Comparison of ENCODE assay signal across 8 cellular contexts in the genomic region with DNA sequence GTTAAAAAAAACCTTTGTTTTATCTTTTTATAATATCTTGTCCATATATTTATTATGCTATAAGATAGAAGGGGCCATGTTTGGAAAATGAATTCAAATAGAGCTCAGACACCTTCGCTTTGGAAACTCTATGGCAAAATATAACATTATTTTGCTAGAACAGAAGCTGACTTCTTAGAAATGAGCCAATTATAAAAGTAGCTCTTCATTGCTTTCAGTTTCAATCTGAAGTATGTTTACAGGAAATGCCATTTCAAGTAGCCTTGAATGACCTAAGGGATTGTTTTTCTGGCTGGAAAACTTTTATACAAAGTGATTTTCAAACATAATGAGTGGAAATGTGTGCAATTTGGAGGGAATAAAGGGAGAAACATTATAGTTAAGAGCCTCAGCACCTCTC. TPM values are rescaled to one million over a fixed set of nuclear protein-coding genes. Genes with fewer than 3 reads are reported as not detected.
A peak's percentile ranks its signal among the peaks of the same experiment; 100 is the strongest.
DNase-seq lines count a peak whose midpoint lies in the region; ATAC-seq, FAIRE-seq and TF ChIP-seq lines count a peak whose summit lies in the region.

No MANE protein-coding gene starts in this region.

- 94% methylated on average over 1 of the region's 1 CpG for WGBS in smooth muscle cell (ENCODE audit: low lambda C conversion rate)

- no peak overlapping the region for H3K27ac Mint-ChIP-seq in HFFc6

- H3K4me3 Mint-ChIP-seq in HFFc6, result no peak overlapping the region

- peak overlapping the region; percentile 56 for H2AFZ ChIP-seq in smooth muscle cell (ENCODE audit: low read depth)

- no peaks in the 10 kb centered on the region for H3F3A ChIP-seq in smooth muscle cell (ENCODE audit: low read depth)

- no peaks in the 10 kb centered on the region for H3K36me3 ChIP-seq in smooth muscle cell (ENCODE audit: low read depth)

- H3K4me1 Mint-ChIP-seq in HFFc6 (ENCODE audit: low read depth), result no peaks in the 10 kb centered on the region

- peak; percentile 83 for FAIRE-seq in endometrium (lab: Jason Lieb, UNC)

- H3K4me3 ChIP-seq in smooth muscle cell, result no peak overlapping the region

- H3K36me3 Mint-ChIP-seq in HFFc6 (ENCODE audit: low read depth), result no peaks in the 10 kb centered on the region

- peaks cover 22% of the 10 kb centered on the region for H3K9me3 Mint-ChIP-seq in HFFc6

- H3K27me3 ChIP-seq in smooth muscle cell (ENCODE audit: low read depth), result no peaks in the 10 kb centered on the region

- DNase-seq in DMS79 treated with DMSO at 0.1 percent for 48 hours (lab: John Stamatoyannopoulos, UW) (peak; percentile 56), LHCN-M2 (ENCODE audit: low read depth) (peak; percentile 24), smooth muscle cell (lab: John Stamatoyannopoulos, UW; ENCODE audit: unreplicated experiment) (no peak), NCI-H526 treated with DMSO at 0.1 percent for 48 hours (lab: John Stamatoyannopoulos, UW) (no peak), NK-92 (lab: John Stamatoyannopoulos, UW; ENCODE audit: unreplicated experiment) (no peak), HFFc6 (no peak)

- no peak overlapping the region for H3K9ac ChIP-seq in smooth muscle cell (ENCODE audit: low read depth)

- no peaks in the 10 kb centered on the region for H4K20me1 ChIP-seq in smooth muscle cell (ENCODE audit: low read depth)

- H3K27ac ChIP-seq in smooth muscle cell (ENCODE audit: low read depth), result no peak overlapping the region

- peak; percentile 76 for ATAC-seq in GM21381 (IDR thresholded peaks at IDR 0.05; ENCODE audit: unreplicated experiment)

- H3K27me3 Mint-ChIP-seq in HFFc6 (ENCODE audit: insufficient read depth), result no peaks in the 10 kb centered on the region

- H3K4me2 ChIP-seq in smooth muscle cell, result peak overlapping the region; percentile 4

- no peaks in the 10 kb centered on the region for H3K79me2 ChIP-seq in smooth muscle cell (ENCODE audit: low read depth)

- no peaks in the 10 kb centered on the region for H3K9me3 ChIP-seq in smooth muscle cell (replicated peaks; ENCODE audit: low read depth)

- H3K4me1 ChIP-seq in smooth muscle cell (ENCODE audit: low read depth), result no peaks in the 10 kb centered on the region

- no peak for TF ChIP-seq CTCF in smooth muscle cell (IDR thresholded peaks at IDR 0.05; ENCODE audit: borderline replicate concordance, insufficient read depth, poor library complexity, severe bottlenecking)
- TF ChIP-seq CTCF in HFFc6 (IDR thresholded peaks at IDR 0.05), result no peak

RNA-seq across cellular contexts. Expression of gene GBP5, which starts 37.8 kb away (rescaled TPM):
- total RNA-seq in LHCN-M2 (2014; rRNA removed) (0.13 and 0.40 TPM in 2 replicates), smooth muscle cell (not detected in 2 replicates)
- 0.21 TPM for polyA plus RNA-seq in LHCN-M2 (2012)
- not detected in 2 replicates for polyA plus RNA-seq in smooth muscle cell
- under 1 TPM in 2 of 6 experiments, not detected in 4; 0.10 to 0.34 TPM for total RNA-seq in HFFc6 (2021; fragmentation: NEBNext Ultra II Directional; extraction: Animal tissue kit (Norgen Biotek cat#: 25700))

RNA-seq across cellular contexts. Expression of gene GBP6, which starts 53.4 kb away (rescaled TPM):
- not detected in 2 replicates for total RNA-seq in LHCN-M2 (2014; rRNA removed)
- not detected for polyA plus RNA-seq in LHCN-M2 (2012)
- not detected in 2 replicates for total RNA-seq in smooth muscle cell
- polyA plus RNA-seq in smooth muscle cell, result not detected in 2 replicates
- total RNA-seq in HFFc6 (2021; fragmentation: NEBNext Ultra II Directional; extraction: Animal tissue kit (Norgen Biotek cat#: 25700)), result not detected

Comparison
In these comparisons a context has a peak if more than half of its experiments do, and no peak if none do; other contexts are left out.
1. DNase-seq: peak in DMS79 treated with DMSO at 0.1 percent for 48 hours (single experiment) and LHCN-M2 (single experiment); none in smooth muscle cell (single experiment), NCI-H526 treated with DMSO at 0.1 percent for 48 hours (single experiment), NK-92 (single experiment) and HFFc6 (single experiment).